In the genomic region with DNA sequence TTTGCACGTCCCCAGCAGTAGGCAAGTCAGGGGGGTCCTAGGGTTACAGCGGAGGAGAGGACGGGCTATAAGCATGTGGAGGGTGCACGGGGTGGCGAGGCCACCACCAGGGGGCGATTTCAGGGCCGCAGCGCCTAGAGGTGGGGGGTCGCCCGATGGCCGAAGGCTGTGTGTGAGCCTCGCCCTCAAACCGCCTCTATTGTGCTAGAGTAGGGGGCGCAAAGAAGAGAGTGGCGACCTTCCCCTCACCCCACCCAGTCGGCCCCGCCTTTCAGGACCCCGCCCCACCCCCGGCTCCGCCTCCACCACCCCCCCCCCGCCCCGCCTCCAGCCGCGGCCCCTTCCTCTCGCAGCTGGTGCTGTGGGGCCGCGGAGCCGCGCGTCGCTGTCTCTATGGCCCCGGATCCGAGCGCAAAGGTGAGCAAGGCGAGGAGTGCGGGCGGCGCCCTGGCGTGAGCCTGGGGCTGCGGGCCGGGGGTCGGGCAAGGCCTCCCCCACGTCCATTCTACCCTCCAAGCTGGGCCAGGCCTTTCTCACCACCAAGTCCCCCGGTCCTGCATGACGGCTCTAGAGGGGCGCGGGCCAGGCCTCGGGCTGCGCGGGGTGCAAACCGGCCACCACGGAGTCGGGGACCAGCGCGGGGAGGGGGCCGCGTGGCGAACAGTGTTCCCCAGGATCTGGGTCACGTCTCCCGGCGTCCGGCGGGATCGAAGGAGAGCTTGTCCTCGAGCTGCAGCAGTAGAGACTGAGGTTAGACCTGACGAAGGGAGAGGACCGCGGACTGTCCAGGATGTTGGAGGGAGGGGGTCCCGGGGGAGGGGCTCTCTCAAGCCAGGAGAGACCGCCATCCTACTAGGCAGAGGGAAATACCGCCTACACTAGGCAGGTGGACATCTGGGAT, we compare ENCODE assay signal across 8 cellular contexts. TPM values are rescaled to one million over a fixed set of nuclear protein-coding genes. Genes with fewer than 3 reads are reported as not detected.
DNase-seq lines count a peak whose midpoint lies in the region; ATAC-seq and TF ChIP-seq lines count a peak whose summit lies in the region.

A gene with protein sequence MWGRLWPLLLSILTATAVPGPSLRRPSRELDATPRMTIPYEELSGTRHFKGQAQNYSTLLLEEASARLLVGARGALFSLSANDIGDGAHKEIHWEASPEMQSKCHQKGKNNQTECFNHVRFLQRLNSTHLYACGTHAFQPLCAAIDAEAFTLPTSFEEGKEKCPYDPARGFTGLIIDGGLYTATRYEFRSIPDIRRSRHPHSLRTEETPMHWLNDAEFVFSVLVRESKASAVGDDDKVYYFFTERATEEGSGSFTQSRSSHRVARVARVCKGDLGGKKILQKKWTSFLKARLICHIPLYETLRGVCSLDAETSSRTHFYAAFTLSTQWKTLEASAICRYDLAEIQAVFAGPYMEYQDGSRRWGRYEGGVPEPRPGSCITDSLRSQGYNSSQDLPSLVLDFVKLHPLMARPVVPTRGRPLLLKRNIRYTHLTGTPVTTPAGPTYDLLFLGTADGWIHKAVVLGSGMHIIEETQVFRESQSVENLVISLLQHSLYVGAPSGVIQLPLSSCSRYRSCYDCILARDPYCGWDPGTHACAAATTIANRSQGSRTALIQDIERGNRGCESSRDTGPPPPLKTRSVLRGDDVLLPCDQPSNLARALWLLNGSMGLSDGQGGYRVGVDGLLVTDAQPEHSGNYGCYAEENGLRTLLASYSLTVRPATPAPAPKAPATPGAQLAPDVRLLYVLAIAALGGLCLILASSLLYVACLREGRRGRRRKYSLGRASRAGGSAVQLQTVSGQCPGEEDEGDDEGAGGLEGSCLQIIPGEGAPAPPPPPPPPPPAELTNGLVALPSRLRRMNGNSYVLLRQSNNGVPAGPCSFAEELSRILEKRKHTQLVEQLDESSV (plus strand): TSS at position 330 of the 901 bp plus-strand sequence. CDS start 3,409 bp downstream, outside the sequence.

- peaks cover 0 to 3% (median 0%) of the 10 kb centered on the region in 7 donors for H3K9me3 Mint-ChIP-seq in CD14-positive monocyte
- no peaks in the 10 kb centered on the region for H3K9me3 Mint-ChIP-seq in activated naive CD4-positive, alpha-beta T cell treated with anti-CD3 and anti-CD28 coated beads, Interleukin-2, amount 50 U/mL, for 24 hours
- H3K9me3 Mint-ChIP-seq in progenitor cell of endocrine pancreas (ENCODE audit: low read depth), result no peaks in the 10 kb centered on the region

- H3K36me3 Mint-ChIP-seq in CD14-positive monocyte (peaks cover 21% of the 10 kb centered on the region in 2 donors), progenitor cell of endocrine pancreas (ENCODE audit: insufficient read depth) (peaks cover 3% of the 10 kb centered on the region)
- H3K36me3 Mint-ChIP-seq in activated naive CD4-positive, alpha-beta T cell treated with anti-CD3 and anti-CD28 coated beads, Interleukin-2, amount 50 U/mL, for 24 hours, result peaks cover 3% of the 10 kb centered on the region

- peak within 1 kb of the TSS; percentile 89; the same call in 1 of the 2 replicates for H2AFZ ChIP-seq in OCI-LY3 (ENCODE audit: low read depth, low read length)

- no peak for DNase-seq in CD14-positive monocyte (ENCODE audit: low spot score)
- DNase-seq in heart right ventricle, result peak; percentile 23 to 62
- peak; percentile 76 for DNase-seq in progenitor cell of endocrine pancreas (ENCODE audit: low spot score, unreplicated experiment)

- H3K27me3 Mint-ChIP-seq in CD14-positive monocyte (ENCODE audit: low read depth in 3 of 3) (peaks cover 18 to 26% (median 22%) of the 10 kb centered on the region in 3 donors), progenitor cell of endocrine pancreas (no peaks in the 10 kb centered on the region)
- no peaks in the 10 kb centered on the region for H3K27me3 Mint-ChIP-seq in activated naive CD4-positive, alpha-beta T cell treated with anti-CD3 and anti-CD28 coated beads, Interleukin-2, amount 50 U/mL, for 24 hours

- WGBS in heart right ventricle, 2 donors, result 2% methylated on average over 68 to 71 of the region's 71 CpGs

- peak within 1 kb of the TSS; percentile 71 to 84 for H3K4me3 Mint-ChIP-seq in CD14-positive monocyte
- peak within 1 kb of the TSS; percentile 66 for H3K4me3 Mint-ChIP-seq in activated naive CD4-positive, alpha-beta T cell treated with anti-CD3 and anti-CD28 coated beads, Interleukin-2, amount 50 U/mL, for 24 hours
- H3K4me3 Mint-ChIP-seq in progenitor cell of endocrine pancreas (ENCODE audit: low read depth), result peak within 1 kb of the TSS; percentile 79

- ATAC-seq in GM19395 (IDR thresholded peaks at IDR 0.05; ENCODE audit: unreplicated experiment) (peak; percentile 63), heart right ventricle (peak; percentile 69 to 85 (median 81)), GM19397 (IDR thresholded peaks at IDR 0.05; ENCODE audit: unreplicated experiment) (no peak), HG03571 (IDR thresholded peaks at IDR 0.05; ENCODE audit: unreplicated experiment) (no peak)

- H3K27ac ChIP-seq in OCI-LY3 (ENCODE audit: low read length) (no peak within 1 kb of the TSS), heart right ventricle (no peak within 1 kb of the TSS)

- peak within 1 kb of the TSS; percentile 79 for H3K4me2 ChIP-seq in OCI-LY3 (ENCODE audit: low read length)

- no peaks in the 10 kb centered on the region for H3K79me2 ChIP-seq in OCI-LY3 (ENCODE audit: low read length)

- H3K27ac Mint-ChIP-seq in CD14-positive monocyte (peak within 1 kb of the TSS in 2 of 7 donors; percentile 21 to 33), progenitor cell of endocrine pancreas (peak within 1 kb of the TSS; percentile 95)
- H3K27ac Mint-ChIP-seq in activated naive CD4-positive, alpha-beta T cell treated with anti-CD3 and anti-CD28 coated beads, Interleukin-2, amount 50 U/mL, for 24 hours, result no peak within 1 kb of the TSS

- H3K4me1 ChIP-seq in OCI-LY3 (ENCODE audit: low read length) (peaks cover 7% of the 10 kb centered on the region; the same call in 1 of the 2 replicates), heart right ventricle (peaks cover 3 to 23% (median 15%) of the 10 kb centered on the region in 9 donors)

- H3K4me1 Mint-ChIP-seq in CD14-positive monocyte (peaks cover 13% of the 10 kb centered on the region), progenitor cell of endocrine pancreas (ENCODE audit: low read depth) (peaks cover 31% of the 10 kb centered on the region)
- H3K4me1 Mint-ChIP-seq in activated naive CD4-positive, alpha-beta T cell treated with anti-CD3 and anti-CD28 coated beads, Interleukin-2, amount 50 U/mL, for 24 hours, result peaks cover 15% of the 10 kb centered on the region

- H3K9me3 ChIP-seq in OCI-LY3 (ENCODE audit: insufficient read depth, low read length) (no peaks in the 10 kb centered on the region), heart right ventricle (no peaks in the 10 kb centered on the region)

- TF ChIP-seq CTCF in CD14-positive monocyte (IDR thresholded peaks at IDR 0.05) (peak; percentile 72), OCI-LY3 (IDR thresholded peaks at IDR 0.05; ENCODE audit: low read depth, low read length) (peak; percentile 44), heart right ventricle (IDR thresholded peaks at IDR 0.05) (peak; percentile 41 to 77 (median 73)), progenitor cell of endocrine pancreas (IDR thresholded peaks at IDR 0.05; ENCODE audit: unreplicated experiment) (peak; percentile 88)

- H4K20me1 ChIP-seq in OCI-LY3 (ENCODE audit: insufficient read depth, low read length), result no peaks in the 10 kb centered on the region

- intact Hi-C loops in CD14-positive monocyte (cut with micrococcal nuclease), result loop anchor here in 1 of 2 donors (5.0 kb wide), 1 partner anchor 43 kb away; no protein-coding TSS in a partner anchor
- intact Hi-C loops in heart right ventricle (cut with DNase I), result no loop called here

- no peaks in the 10 kb centered on the region for H3K27me3 ChIP-seq in OCI-LY3 (ENCODE audit: low read depth, low read length)
- H3K27me3 ChIP-seq in heart right ventricle, result peaks cover 0 to 7% (median 0%) of the 10 kb centered on the region in 7 donors

- peak within 1 kb of the TSS; percentile 64 for H3K9ac ChIP-seq in OCI-LY3 (ENCODE audit: low read length)

- H3K36me3 ChIP-seq in OCI-LY3 (replicated peaks; ENCODE audit: low read depth, low read length) (no peaks in the 10 kb centered on the region), heart right ventricle (peaks cover 0 to 25% (median 4%) of the 10 kb centered on the region in 9 donors)

- H3K4me3 ChIP-seq in OCI-LY3 (ENCODE audit: low read length) (peak within 1 kb of the TSS; percentile 85), heart right ventricle (peak within 1 kb of the TSS; percentile 27 to 67 (median 58))

RNA-seq across cellular contexts. Expression of the gene that starts here (rescaled TPM):
- not detected for polyA plus RNA-seq in CD14-positive monocyte
- 1 to 10 TPM in 2 of 10 donors, under 1 TPM in 8; 0.26 to 1.6 (median 0.80) TPM for total RNA-seq in heart right ventricle
- 1 to 10 TPM in 1 of 2 donors, under 1 TPM in 1; 0.20 to 1.6 TPM for polyA plus RNA-seq in heart right ventricle
- 57.1 and 62.3 TPM in 2 replicates for total RNA-seq in progenitor cell of endocrine pancreas

Comparison
In these comparisons a context has a peak if more than half of its experiments do, and no peak if none do; other contexts are left out.
1. RNA of the gene that starts here (total RNA-seq): 57.1 to 62.3 TPM in progenitor cell of endocrine pancreas; 0.26 to 1.6 TPM in heart right ventricle; every median in the first group is over 10 times any median in the second.
2. ATAC-seq: peak in GM19395 (single experiment) and heart right ventricle (8 of 8); none in GM19397 (single experiment) and HG03571 (single experiment).
3. Peak in every context shown above with its lines, with median percentiles within 50 percentile points of each other: H3K4me3 Mint-ChIP-seq and CTCF ChIP-seq.